ENCODE assay signal across 7 cellular contexts in the genomic region with DNA sequence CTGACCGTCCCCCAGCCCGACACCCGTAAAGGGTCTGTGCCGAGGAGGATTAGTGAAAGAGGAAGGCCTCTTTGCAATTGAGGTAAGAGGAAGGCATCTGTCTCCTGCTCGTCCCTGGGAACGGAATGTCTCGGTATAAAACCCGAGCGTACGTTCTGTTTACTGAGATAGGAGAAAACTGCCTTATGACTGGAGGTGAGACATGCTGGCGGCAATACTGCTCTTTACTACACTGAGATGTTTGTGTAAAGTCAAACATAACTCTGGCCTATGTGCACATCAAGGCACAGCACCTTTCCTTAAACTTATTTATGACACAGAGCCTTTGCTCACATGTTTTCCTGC. TPM values are rescaled to one million over a fixed set of nuclear protein-coding genes. Genes with fewer than 3 reads are reported as not detected.
"Had no signal": no experiment of that assay in that cellular context is flagged by ENCODE, and none has a peak within 500 bp of the region (broad histone marks: within the 10 kb centered on the region; RNA-seq: fewer than 3 reads in every experiment).

No MANE protein-coding gene starts in this region.

RNA-seq across cellular contexts. Expression of a gene that starts 24.0 kb away (rescaled TPM):
- total RNA-seq: activated CD4-positive, alpha-beta memory T cell treated with anti-CD3 and anti-CD28 coated beads, Interleukin-2, amount 10 ng/mL, durations not matched to agents 7 days and 5 days; activated CD8-positive, alpha-beta memory T cell treated with anti-CD3 and anti-CD28 coated beads, Interleukin-2, amount 10 ng/mL, durations not matched to agents 7 days and 5 days; aorta; cardiac muscle cell; LHCN-M2; M059J; Right ventricle myocardium superior had no signal
- polyA plus RNA-seq: aorta, cardiac muscle cell had no signal

RNA-seq across cellular contexts. Expression of a gene that starts 56.5 kb away (rescaled TPM):
- total RNA-seq: aorta, cardiac muscle cell, LHCN-M2, M059J, Right ventricle myocardium superior had no signal
- polyA plus RNA-seq: aorta, cardiac muscle cell had no signal
